9 cellular contexts compared by ENCODE assay signal in the genomic region with DNA sequence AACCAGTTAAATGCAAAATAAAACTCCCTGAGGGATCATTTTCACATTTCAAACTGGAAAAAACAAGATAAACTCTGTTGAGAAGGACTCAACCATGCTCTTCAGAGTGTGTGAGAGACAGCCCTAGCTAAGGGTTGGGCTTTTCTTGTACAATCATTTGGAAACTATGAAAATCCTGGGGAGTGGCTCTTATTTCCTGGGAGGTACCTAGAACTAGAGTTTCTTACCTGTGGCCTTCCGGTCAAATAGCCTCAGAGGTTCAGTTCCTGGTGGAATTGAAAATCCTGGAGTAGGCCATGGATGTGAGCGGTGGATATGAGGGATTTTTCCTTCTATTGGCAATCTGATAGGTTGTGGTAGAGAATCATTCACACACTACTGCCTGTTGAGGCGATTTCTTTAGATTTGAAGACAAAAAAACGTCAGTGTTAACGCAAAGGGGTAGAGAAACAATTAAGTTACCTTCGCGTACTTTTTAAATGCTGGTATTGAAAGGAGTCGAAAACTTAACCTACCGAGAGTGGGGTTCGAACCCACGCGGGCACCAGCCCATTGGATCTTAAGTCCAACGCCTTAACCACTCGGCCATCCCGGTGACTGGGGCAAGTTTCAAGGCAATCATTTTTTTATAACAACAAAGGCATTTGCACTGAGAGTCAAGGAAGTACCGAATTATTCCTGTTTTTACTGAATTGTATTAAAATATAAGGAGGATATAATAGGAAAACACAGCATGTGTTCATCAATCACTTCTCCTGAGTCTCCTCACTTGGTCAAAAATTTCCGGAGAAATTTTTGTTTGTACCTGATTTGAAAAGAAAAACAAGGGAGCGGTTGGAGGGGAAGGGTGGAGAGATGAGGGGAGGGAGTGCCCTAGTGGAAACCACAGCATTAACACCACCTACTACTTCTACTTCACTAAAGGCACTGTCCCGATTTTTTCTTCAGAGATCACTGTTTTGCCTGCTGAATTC.
DNase-seq lines count a peak whose midpoint lies in the region; ATAC-seq, FAIRE-seq and TF ChIP-seq lines count a peak whose summit lies in the region.
"Had no signal": no experiment of that assay in that cellular context is flagged by ENCODE, and none has a peak within 500 bp of the region (broad histone marks: within the 10 kb centered on the region; RNA-seq: fewer than 3 reads in every experiment).

No MANE protein-coding gene starts in this region.

- POLR2A ChIA-PET in WTC11 (lab: Charles Lee) = no interaction called here

- H3K4me1 Mint-ChIP-seq in WTC11 (peaks cover 17% of the 10 kb centered on the region), glutamatergic neuron (ENCODE audit: low read depth, unreplicated experiment) (no peaks in the 10 kb centered on the region)
- H3K4me1 Mint-ChIP-seq: naive thymus-derived CD8-positive, alpha-beta T cell had no signal

- no peak overlapping the region for H3K27ac ChIP-seq in caudate nucleus (ENCODE audit: low read depth, low read length)

- peak; percentile 66 for FAIRE-seq in GM19239 (lab: Jason Lieb, UNC)

- H3K27ac Mint-ChIP-seq in WTC11 (no peak overlapping the region), glutamatergic neuron (ENCODE audit: unreplicated experiment) (no peak overlapping the region)
- H3K27ac Mint-ChIP-seq: naive thymus-derived CD8-positive, alpha-beta T cell had no signal

- CTCF ChIA-PET in WTC11 (lab: Charles Lee) = interaction anchor here (0.5 to 4.8 kb wide), 4 partner anchors 9 to 218 kb away, joined by 3 to 20 read pairs (median 3); no protein-coding TSS in a partner anchor

- H3K4me3 Mint-ChIP-seq in WTC11 (peak overlapping the region; percentile 85), glutamatergic neuron (ENCODE audit: unreplicated experiment) (peak overlapping the region; percentile 24)
- H3K4me3 Mint-ChIP-seq: naive thymus-derived CD8-positive, alpha-beta T cell had no signal

- H3K27me3 Mint-ChIP-seq in WTC11 (ENCODE audit: low read depth) (peaks cover 9% of the 10 kb centered on the region), glutamatergic neuron (ENCODE audit: unreplicated experiment) (peaks cover 4% of the 10 kb centered on the region)

- DNase-seq in AG20443 (ENCODE audit: low spot score) = peak; percentile 12
- no peak for DNase-seq in GM19239 (ENCODE audit: insufficient read length, low spot score)
- DNase-seq in WTC11 (ENCODE audit: low spot score) = peak; percentile 72
- no peak for DNase-seq in glutamatergic neuron
- DNase-seq in caudate nucleus (lab: John Stamatoyannopoulos, UW) = no peak
- DNase-seq in MV-4-11 (lab: John Stamatoyannopoulos, UW) = no peak
- no peak for DNase-seq in omental fat pad (ENCODE audit: low spot score)
- DNase-seq: naive thymus-derived CD8-positive, alpha-beta T cell had no signal

- H3K9me3 Mint-ChIP-seq in WTC11 (no peaks in the 10 kb centered on the region), glutamatergic neuron (ENCODE audit: unreplicated experiment) (peaks cover 2% of the 10 kb centered on the region)
- H3K9me3 Mint-ChIP-seq: naive thymus-derived CD8-positive, alpha-beta T cell had no signal

- H3K36me3 Mint-ChIP-seq in WTC11 (no peaks in the 10 kb centered on the region), glutamatergic neuron (ENCODE audit: unreplicated experiment) (no peaks in the 10 kb centered on the region)
- H3K36me3 Mint-ChIP-seq: naive thymus-derived CD8-positive, alpha-beta T cell had no signal

- peak; percentile 89 for ATAC-seq in WTC11
- ATAC-seq in HG02571 (IDR thresholded peaks at IDR 0.05; ENCODE audit: unreplicated experiment) = no peak
- no peak for ATAC-seq in omental fat pad (ENCODE audit: low FRiP score)
- ATAC-seq: naive thymus-derived CD8-positive, alpha-beta T cell had no signal

- TF ChIP-seq CTCF in WTC11 (IDR thresholded peaks at IDR 0.05) (no peak), glutamatergic neuron (IDR thresholded peaks at IDR 0.05; ENCODE audit: partially characterized antibody, unreplicated experiment) (no peak), omental fat pad (IDR thresholded peaks at IDR 0.05) (no peak)

TF ChIP-seq in WTC11, 78 proteins besides CTCF, POLR2A, EP300 and RAD21:
- TF ChIP-seq, protein P1, sequence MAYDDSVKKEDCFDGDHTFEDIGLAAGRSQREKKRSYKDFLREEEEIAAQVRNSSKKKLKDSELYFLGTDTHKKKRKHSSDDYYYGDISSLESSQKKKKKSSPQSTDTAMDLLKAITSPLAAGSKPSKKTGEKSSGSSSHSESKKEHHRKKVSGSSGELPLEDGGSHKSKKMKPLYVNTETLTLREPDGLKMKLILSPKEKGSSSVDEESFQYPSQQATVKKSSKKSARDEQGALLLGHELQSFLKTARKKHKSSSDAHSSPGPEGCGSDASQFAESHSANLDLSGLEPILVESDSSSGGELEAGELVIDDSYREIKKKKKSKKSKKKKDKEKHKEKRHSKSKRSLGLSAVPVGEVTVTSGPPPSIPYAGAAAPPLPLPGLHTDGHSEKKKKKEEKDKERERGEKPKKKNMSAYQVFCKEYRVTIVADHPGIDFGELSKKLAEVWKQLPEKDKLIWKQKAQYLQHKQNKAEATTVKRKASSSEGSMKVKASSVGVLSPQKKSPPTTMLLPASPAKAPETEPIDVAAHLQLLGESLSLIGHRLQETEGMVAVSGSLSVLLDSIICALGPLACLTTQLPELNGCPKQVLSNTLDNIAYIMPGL (CRISPR knock-in tag; IDR thresholded peaks at IDR 0.05) = peak; percentile 75
- TF ChIP-seq, protein P2, sequence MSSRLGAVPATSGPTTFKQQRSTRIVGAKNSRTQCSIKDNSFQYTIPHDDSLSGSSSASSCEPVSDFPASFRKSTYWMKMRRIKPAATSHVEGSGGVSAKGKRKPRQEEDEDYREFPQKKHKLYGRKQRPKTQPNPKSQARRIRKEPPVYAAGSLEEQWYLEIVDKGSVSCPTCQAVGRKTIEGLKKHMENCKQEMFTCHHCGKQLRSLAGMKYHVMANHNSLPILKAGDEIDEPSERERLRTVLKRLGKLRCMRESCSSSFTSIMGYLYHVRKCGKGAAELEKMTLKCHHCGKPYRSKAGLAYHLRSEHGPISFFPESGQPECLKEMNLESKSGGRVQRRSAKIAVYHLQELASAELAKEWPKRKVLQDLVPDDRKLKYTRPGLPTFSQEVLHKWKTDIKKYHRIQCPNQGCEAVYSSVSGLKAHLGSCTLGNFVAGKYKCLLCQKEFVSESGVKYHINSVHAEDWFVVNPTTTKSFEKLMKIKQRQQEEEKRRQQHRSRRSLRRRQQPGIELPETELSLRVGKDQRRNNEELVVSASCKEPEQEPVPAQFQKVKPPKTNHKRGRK (CRISPR knock-in tag; IDR thresholded peaks at IDR 0.05; ENCODE audit: borderline replicate concordance) = no peak

Comparison
In these comparisons a context has a peak if more than half of its experiments do, and no peak if none do; other contexts are left out.
1. DNase-seq: peak in AG20443 (single experiment) and WTC11 (single experiment); none in GM19239 (single experiment), glutamatergic neuron (single experiment), caudate nucleus (0 of 61), MV-4-11 (single experiment) and omental fat pad (single experiment).